2 cellular contexts compared by ENCODE assay signal in the genomic region with DNA sequence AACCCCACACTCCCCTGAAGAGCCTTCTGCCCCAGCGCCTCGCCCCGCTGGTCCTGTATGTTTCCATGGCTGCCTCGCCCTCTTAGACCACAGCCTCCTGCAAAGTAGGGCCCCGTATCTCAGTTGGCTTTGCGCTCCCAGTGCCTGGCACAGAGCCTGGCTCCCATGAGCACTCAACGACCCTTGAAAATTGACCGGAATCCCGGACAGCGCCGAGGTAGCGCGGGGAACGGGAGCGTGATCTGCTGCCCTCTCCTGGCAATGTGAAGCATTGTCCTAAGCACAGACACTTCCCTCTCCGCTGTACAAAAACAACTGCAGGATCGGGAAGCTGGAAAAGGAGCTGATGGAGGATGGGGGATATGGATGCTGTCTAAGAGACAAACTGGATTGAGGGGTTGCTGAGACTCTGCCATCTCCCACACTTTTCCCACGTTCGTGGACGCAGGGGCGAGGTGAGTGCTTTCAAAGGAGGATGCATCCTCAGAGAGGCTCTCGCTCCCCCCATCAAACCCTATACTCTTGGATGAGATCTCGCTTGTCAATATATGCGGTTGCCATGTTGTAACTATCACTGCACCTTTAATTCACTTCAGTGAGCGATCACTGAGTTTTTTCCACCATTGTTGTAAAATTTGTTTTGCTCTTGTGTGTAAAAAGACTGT.
A peak's percentile ranks its signal among the peaks of the same experiment; 100 is the strongest.
TF ChIP-seq lines count a peak whose summit lies in the region.

No MANE protein-coding gene starts in this region.

TF ChIP-seq in GM23338, 12 proteins besides CTCF, POLR2A, EP300 and RAD21:
- TF ChIP-seq JUNB (IDR thresholded peaks at IDR 0.05; ENCODE audit: unreplicated experiment) (no peak), REST (IDR thresholded peaks at IDR 0.05; ENCODE audit: unreplicated experiment) (peak; percentile 20)
TF ChIP-seq in GM23338: peak in this region for 1.

TF ChIP-seq in endothelial cell of umbilical vein, 7 proteins besides CTCF, POLR2A, EP300 and RAD21:
- TF ChIP-seq FOS (IDR thresholded peaks at IDR 0.05; ENCODE audit: borderline replicate concordance, insufficient read depth, low read length), result no peak
- peak; percentile 20 for TF ChIP-seq EZH2 (IDR thresholded peaks at IDR 0.05; ENCODE audit: borderline replicate concordance, low read depth, low read length, severe bottlenecking)
TF ChIP-seq in endothelial cell of umbilical vein: peak in this region for 1.
